Comparison of ENCODE assay signal across 8 cellular contexts in the genomic region with DNA sequence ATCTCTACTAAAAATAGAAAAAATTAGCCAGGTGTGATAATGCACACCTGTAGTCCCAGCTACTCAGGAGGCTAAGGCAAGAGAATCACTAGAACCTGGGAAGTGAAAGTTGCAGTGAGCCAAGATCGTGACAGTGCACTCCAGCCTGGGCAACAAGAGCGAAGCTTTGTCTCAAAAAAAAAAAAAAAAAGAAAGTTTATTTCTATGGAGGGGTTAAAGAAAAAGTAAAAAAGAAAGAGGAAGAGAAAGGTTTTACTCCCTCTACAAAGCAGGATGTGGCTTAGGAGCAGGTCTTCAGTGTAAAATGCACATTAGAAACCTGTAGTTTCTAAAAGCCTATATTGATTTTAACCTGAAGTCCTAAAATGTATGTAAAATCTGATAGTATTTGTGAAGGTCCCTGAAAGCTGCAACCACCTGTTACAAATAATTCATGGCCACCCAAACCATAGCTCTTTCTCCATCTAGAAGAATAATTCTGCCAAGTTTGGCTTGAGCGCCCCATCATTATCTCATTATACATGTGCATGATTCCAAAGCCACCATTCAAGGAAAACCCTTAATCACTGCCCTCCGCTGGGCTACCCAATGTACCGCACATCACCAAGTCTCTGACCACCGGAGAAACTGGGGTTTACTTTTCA. TPM values are rescaled to one million over a fixed set of nuclear protein-coding genes. Genes with fewer than 3 reads are reported as not detected.
A peak's percentile ranks its signal among the peaks of the same experiment; 100 is the strongest.
DNase-seq lines count a peak whose midpoint lies in the region; ATAC-seq and TF ChIP-seq lines count a peak whose summit lies in the region.

No MANE protein-coding gene starts in this region.

- ATAC-seq in GM18873 (IDR thresholded peaks at IDR 0.05; ENCODE audit: low FRiP score, unreplicated experiment) (no peak), GM19328 (IDR thresholded peaks at IDR 0.05; ENCODE audit: unreplicated experiment) (no peak)

- peak overlapping the region in 51 of 59 donors; percentile 0 to 97 (median 68) for H3K27ac ChIP-seq in dorsolateral prefrontal cortex
- peak overlapping the region; percentile 19 for H3K27ac ChIP-seq in substantia nigra (ENCODE audit: low read depth, low read length, poor library complexity, severe bottlenecking)

- intact Hi-C loops in dorsolateral prefrontal cortex (cut with DNase I) = loop anchor here (5.0 to 10.0 kb wide), 4 partner anchors 72 to 115 kb away; no protein-coding TSS in a partner anchor
- intact Hi-C loops in posterior vena cava (cut with DNase I) = loop anchor here in 1 of 2 donors (10.0 kb wide), 1 partner anchor 55 kb away; no protein-coding TSS in a partner anchor

- DNase-seq in activated CD8-positive, alpha-beta memory T cell treated with anti-CD3 and anti-CD28 coated beads for 24 hours = peak; percentile 58
- no peak for DNase-seq in activated CD8-positive, alpha-beta memory T cell treated with anti-CD3 and anti-CD28 coated beads, Interleukin-2, amount 50 U/mL, for 48 hours
- peak; percentile 65 for DNase-seq in NCI-H69 (lab: John Stamatoyannopoulos, UW)
- DNase-seq in dorsolateral prefrontal cortex = peak in 1 of 10 donors; percentile 33
- peak in 6 of 49 donors; percentile 11 to 40 (median 16) for DNase-seq in substantia nigra (lab: John Stamatoyannopoulos, UW)
- no peak for DNase-seq in posterior vena cava (ENCODE audit: low spot score)

- peak in 31 of 56 donors; percentile 10 to 55 (median 27) for TF ChIP-seq CTCF in dorsolateral prefrontal cortex (IDR thresholded peaks at IDR 0.05 in 54 of 56, conservative IDR thresholded peaks at IDR 0.05 in 2 of 56; ENCODE audit: low read depth in 1 of 56, partially characterized antibody in 56 of 56)

- H3K4me3 ChIP-seq in dorsolateral prefrontal cortex = peak overlapping the region in 33 of 59 donors; percentile 2 to 95 (median 38)

- no peaks in the 10 kb centered on the region for H3K27me3 ChIP-seq in dorsolateral prefrontal cortex

RNA-seq across cellular contexts. Expression of a gene that starts 3.4 kb away (rescaled TPM):
- total RNA-seq in dorsolateral prefrontal cortex (100 to 1,000 TPM in 60 of 120 experiments, 10 to 100 TPM in 60; 53.9 to 197 (median 99.8) TPM), posterior vena cava (100 to 1,000 TPM; 116 to 165 TPM)

RNA-seq across cellular contexts. Expression of a gene that starts 14.1 kb away (rescaled TPM):
- total RNA-seq in dorsolateral prefrontal cortex (10 to 100 TPM; 34.8 to 59.2 (median 45.9) TPM), posterior vena cava (10 to 100 TPM; 38.3 to 38.9 TPM)

Comparison
In these comparisons a context has a peak if more than half of its experiments do, and no peak if none do; other contexts are left out.
1. DNase-seq: peak in activated CD8-positive, alpha-beta memory T cell treated with anti-CD3 and anti-CD28 coated beads for 24 hours (single experiment) and NCI-H69 (single experiment); none in activated CD8-positive, alpha-beta memory T cell treated with anti-CD3 and anti-CD28 coated beads, Interleukin-2, amount 50 U/mL, for 48 hours (single experiment) and posterior vena cava (single experiment).